17 cellular contexts compared by ENCODE assay signal in the genomic region with DNA sequence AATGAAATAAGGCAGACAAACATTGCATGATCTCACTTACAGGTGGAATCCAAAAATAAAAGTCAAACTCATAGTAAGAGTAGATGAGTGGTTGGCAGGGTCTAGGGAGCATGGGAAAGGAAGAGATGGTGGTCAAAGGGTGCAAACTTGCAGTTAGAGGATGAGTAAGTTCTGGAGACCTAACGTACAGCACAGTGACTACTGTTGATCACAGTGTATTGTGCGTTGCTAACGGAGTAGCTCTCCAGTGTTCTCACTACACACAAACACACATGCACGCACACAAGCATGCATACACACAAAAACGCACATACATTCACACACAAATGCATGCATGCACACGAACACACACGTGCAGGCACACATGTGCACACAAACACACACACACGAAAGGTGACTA. TPM values are rescaled to one million over a fixed set of nuclear protein-coding genes. Genes with fewer than 3 reads are reported as not detected.
DNase-seq lines count a peak whose midpoint lies in the region; ATAC-seq, FAIRE-seq and TF ChIP-seq lines count a peak whose summit lies in the region.
"Had no signal": no experiment of that assay in that cellular context is flagged by ENCODE, and none has a peak within 500 bp of the region (broad histone marks: within the 10 kb centered on the region; RNA-seq: fewer than 3 reads in every experiment).

No MANE protein-coding gene starts in this region.

- CTCF ChIA-PET in WTC11 (lab: Charles Lee), result no interaction called here

- POLR2A ChIA-PET in WTC11 (lab: Charles Lee), result no interaction called here

- peak overlapping the region; percentile 7 for H3K4me3 Mint-ChIP-seq in T-helper 1 cell treated with Interleukin-12 subunit alpha and Interleukin-12 subunit beta and Interleukin-4 antibody, amounts not matched to agents 30 μg/mL and 1 μg/mL, for 36 hours
- no peak overlapping the region for H3K4me3 Mint-ChIP-seq in WTC11
- H3K4me3 Mint-ChIP-seq: activated CD4-positive, alpha-beta T cell treated with anti-CD3 and anti-CD28 coated beads, Interleukin-2, amount 10 ng/mL, durations not matched to agents 7 days and 5 days; CD4-positive, CD25-positive, alpha-beta regulatory T cell had no signal

- FAIRE-seq in GM18507 (lab: Jason Lieb, UNC), result peak; percentile 72

- ATAC-seq in GM19395 (IDR thresholded peaks at IDR 0.05; ENCODE audit: unreplicated experiment) (peak; percentile 93), HG02885 (IDR thresholded peaks at IDR 0.05; ENCODE audit: poor library complexity, unreplicated experiment) (peak; percentile 91), GM21528 (IDR thresholded peaks at IDR 0.05; ENCODE audit: low FRiP score, unreplicated experiment) (no peak), WTC11 (no peak)

- no peak for TF ChIP-seq CTCF in WTC11 (IDR thresholded peaks at IDR 0.05)

- no peaks in the 10 kb centered on the region for H3K27me3 Mint-ChIP-seq in T-helper 1 cell treated with Interleukin-12 subunit alpha and Interleukin-12 subunit beta and Interleukin-4 antibody, amounts not matched to agents 30 μg/mL and 1 μg/mL, for 36 hours (ENCODE audit: low read depth)
- H3K27me3 Mint-ChIP-seq in WTC11 (ENCODE audit: low read depth), result no peaks in the 10 kb centered on the region
- H3K27me3 Mint-ChIP-seq: activated CD4-positive, alpha-beta T cell treated with anti-CD3 and anti-CD28 coated beads, Interleukin-2, amount 10 ng/mL, durations not matched to agents 7 days and 5 days had no signal

- H3K9me3 Mint-ChIP-seq in T-helper 1 cell treated with Interleukin-12 subunit alpha and Interleukin-12 subunit beta and Interleukin-4 antibody, amounts not matched to agents 30 μg/mL and 1 μg/mL, for 36 hours, result no peaks in the 10 kb centered on the region
- peaks cover 4% of the 10 kb centered on the region; the same call in 1 of the 2 replicates for H3K9me3 Mint-ChIP-seq in WTC11

- peaks cover 18% of the 10 kb centered on the region for H3K4me1 Mint-ChIP-seq in T-helper 1 cell treated with Interleukin-12 subunit alpha and Interleukin-12 subunit beta and Interleukin-4 antibody, amounts not matched to agents 30 μg/mL and 1 μg/mL, for 36 hours (ENCODE audit: low read depth)
- no peaks in the 10 kb centered on the region for H3K4me1 Mint-ChIP-seq in WTC11

- DNase-seq in GM18507 (ENCODE audit: extremely low spot score, insufficient read length, low read depth), result no peak
- no peak for DNase-seq in NCI-H1436 (lab: John Stamatoyannopoulos, UW)
- DNase-seq in NCI-H128 (lab: John Stamatoyannopoulos, UW; ENCODE audit: unreplicated experiment), result no peak
- no peak for DNase-seq in WTC11 (ENCODE audit: low spot score)
- DNase-seq: activated CD4-positive, alpha-beta T cell treated with anti-CD3 and anti-CD28 coated beads, Interleukin-2, amount 10 ng/mL, durations not matched to agents 7 days and 5 days; activated naive CD4-positive, alpha-beta T cell treated with anti-CD3 and anti-CD28 coated beads, Interleukin-2, amount 50 U/mL, for 16 hours; CD4-positive, CD25-positive, alpha-beta regulatory T cell; GDM1; GOT3; NCI-H1105 treated with DMSO at 0.1 percent for 48 hours; stomach had no signal

- H3K27ac Mint-ChIP-seq in T-helper 1 cell treated with Interleukin-12 subunit alpha and Interleukin-12 subunit beta and Interleukin-4 antibody, amounts not matched to agents 30 μg/mL and 1 μg/mL, for 36 hours, result peak overlapping the region; percentile 67
- H3K27ac Mint-ChIP-seq in WTC11, result no peak overlapping the region

- peaks cover 20% of the 10 kb centered on the region for H3K36me3 Mint-ChIP-seq in T-helper 1 cell treated with Interleukin-12 subunit alpha and Interleukin-12 subunit beta and Interleukin-4 antibody, amounts not matched to agents 30 μg/mL and 1 μg/mL, for 36 hours (ENCODE audit: low read depth)
- no peaks in the 10 kb centered on the region; the same call in 1 of the 2 replicates for H3K36me3 Mint-ChIP-seq in WTC11
- H3K36me3 Mint-ChIP-seq: CD4-positive, CD25-positive, alpha-beta regulatory T cell had no signal

TF ChIP-seq in WTC11, 78 proteins besides CTCF, POLR2A, EP300 and RAD21:
- TF ChIP-seq NFATC4 (CRISPR knock-in tag; IDR thresholded peaks at IDR 0.05) (no peak), E2F1 (CRISPR knock-in tag; IDR thresholded peaks at IDR 0.05) (no peak), KAT7 (CRISPR knock-in tag; IDR thresholded peaks at IDR 0.05; ENCODE audit: borderline replicate concordance) (no peak), CREB1 (CRISPR knock-in tag; IDR thresholded peaks at IDR 0.05) (no peak), ZNF317 (CRISPR knock-in tag; IDR thresholded peaks at IDR 0.05; ENCODE audit: borderline replicate concordance, low read depth) (no peak), IRF1 (CRISPR knock-in tag; IDR thresholded peaks at IDR 0.05) (no peak), GTF2I (CRISPR knock-in tag; conservative IDR thresholded peaks at IDR 0.05) (no peak)
- TF ChIP-seq, protein P1, sequence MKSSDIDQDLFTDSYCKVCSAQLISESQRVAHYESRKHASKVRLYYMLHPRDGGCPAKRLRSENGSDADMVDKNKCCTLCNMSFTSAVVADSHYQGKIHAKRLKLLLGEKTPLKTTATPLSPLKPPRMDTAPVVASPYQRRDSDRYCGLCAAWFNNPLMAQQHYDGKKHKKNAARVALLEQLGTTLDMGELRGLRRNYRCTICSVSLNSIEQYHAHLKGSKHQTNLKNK (CRISPR knock-in tag; IDR thresholded peaks at IDR 0.05), result no peak

RNA-seq across cellular contexts. Expression of gene LY86, which starts 54.9 kb away (rescaled TPM):
- total RNA-seq in WTC11 (2021), result 0.16 to 0.21 TPM in 2 of 3 replicates, not detected in the other
- total RNA-seq: CD4-positive, CD25-positive, alpha-beta regulatory T cell; fibroblast of lung; SJSA1 had no signal

Comparison
In these comparisons a context has a peak if more than half of its experiments do, and no peak if none do; other contexts are left out.
1. ATAC-seq: peak in GM19395 (single experiment) and HG02885 (single experiment); none in GM21528 (single experiment) and WTC11 (single experiment).